ENCODE assay signal across 18 cellular contexts in the genomic region with DNA sequence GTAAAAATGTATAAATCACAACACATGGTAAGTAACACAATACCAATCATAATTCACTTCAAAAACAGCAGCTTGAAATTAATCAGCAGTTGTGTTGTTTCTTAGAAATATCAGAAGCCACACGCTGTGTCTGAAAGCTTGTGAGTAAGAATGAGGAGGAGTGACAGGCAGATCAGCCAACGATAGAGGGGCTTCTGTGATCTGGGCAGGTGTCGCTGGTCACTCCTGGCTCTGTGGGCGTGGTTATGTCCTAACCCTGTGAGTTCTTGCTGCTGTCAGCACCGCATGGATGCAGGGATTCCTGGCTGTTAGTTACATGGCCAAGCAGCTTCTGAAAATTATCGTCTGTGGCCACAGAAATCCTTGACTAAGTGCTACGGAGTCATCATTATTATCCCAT.
DNase-seq lines count a peak whose midpoint lies in the region; ATAC-seq and TF ChIP-seq lines count a peak whose summit lies in the region.
"Had no signal": no experiment of that assay in that cellular context is flagged by ENCODE, and none has a peak within 500 bp of the region (broad histone marks: within the 10 kb centered on the region; RNA-seq: fewer than 3 reads in every experiment).

No MANE protein-coding gene starts in this region.

- H3K9me3 Mint-ChIP-seq in stimulated activated naive CD8-positive, alpha-beta T cell treated with anti-CD3 and anti-CD28 coated beads, Interleukin-15, amount 100 ng/mL, for 72 hours: no peaks in the 10 kb centered on the region
- H3K9me3 Mint-ChIP-seq in brain: no peaks in the 10 kb centered on the region
- H3K9me3 Mint-ChIP-seq: IgD-negative memory B cell, naive B cell had no signal

- no peak for DNase-seq in stimulated activated naive CD8-positive, alpha-beta T cell treated with anti-CD3 and anti-CD28 coated beads, Interleukin-15, amount 100 ng/mL, for 72 hours
- DNase-seq in stimulated activated naive CD8-positive, alpha-beta T cell treated with anti-CD3 and anti-CD28 coated beads, Interleukin-15, Interleukin-2, amounts not matched to agents 100 U/mL and 50 U/mL, for 24 hours: no peak
- peak; percentile 77 for DNase-seq in NCI-H510A (lab: John Stamatoyannopoulos, UW)
- no peak for DNase-seq in pons (ENCODE audit: low spot score)
- DNase-seq in SHP77 (lab: John Stamatoyannopoulos, UW): no peak
- DNase-seq: amygdala; erythroblast; GDM1; heart left ventricle; left ventricle myocardium inferior; naive B cell; NCI-H1436; NK-92 treated with Interleukin-12 subunit alpha and Interleukin-12 subunit beta, amount 100 ng/mL, for 24 hours; retina; stimulated activated naive CD4-positive, alpha-beta T cell had no signal

- no peak overlapping the region for H3K4me3 Mint-ChIP-seq in stimulated activated naive CD8-positive, alpha-beta T cell treated with anti-CD3 and anti-CD28 coated beads, Interleukin-15, amount 100 ng/mL, for 72 hours
- H3K4me3 Mint-ChIP-seq in brain: no peak overlapping the region
- H3K4me3 Mint-ChIP-seq: IgD-negative memory B cell had no signal

- no peaks in the 10 kb centered on the region for H3K36me3 Mint-ChIP-seq in brain

- peak; percentile 49 for ATAC-seq in stimulated activated naive CD8-positive, alpha-beta T cell treated with anti-CD3 and anti-CD28 coated beads, Interleukin-15, amount 100 ng/mL, for 72 hours
- no peak for ATAC-seq in stimulated activated naive CD8-positive, alpha-beta T cell treated with anti-CD3 and anti-CD28 coated beads, Interleukin-15, Interleukin-2, amounts not matched to agents 100 U/mL and 50 U/mL, for 24 hours
- no peak for ATAC-seq in HG02970 (IDR thresholded peaks at IDR 0.05; ENCODE audit: low FRiP score, unreplicated experiment)
- ATAC-seq: heart left ventricle had no signal

- H3K27me3 Mint-ChIP-seq in stimulated activated naive CD8-positive, alpha-beta T cell treated with anti-CD3 and anti-CD28 coated beads, Interleukin-15, amount 100 ng/mL, for 72 hours: no peaks in the 10 kb centered on the region
- H3K27me3 Mint-ChIP-seq in brain: no peaks in the 10 kb centered on the region
- H3K27me3 Mint-ChIP-seq: IgD-negative memory B cell, naive B cell had no signal

- H3K27ac Mint-ChIP-seq in stimulated activated naive CD8-positive, alpha-beta T cell treated with anti-CD3 and anti-CD28 coated beads, Interleukin-15, amount 100 ng/mL, for 72 hours: no peak overlapping the region
- H3K27ac Mint-ChIP-seq in brain: peak overlapping the region; percentile 23 to 91 (median 34)
- H3K27ac Mint-ChIP-seq: naive B cell had no signal

- TF ChIP-seq CTCF in brain (conservative IDR thresholded peaks at IDR 0.05): no peak

- peaks cover 25% of the 10 kb centered on the region for H3K4me1 Mint-ChIP-seq in stimulated activated naive CD8-positive, alpha-beta T cell treated with anti-CD3 and anti-CD28 coated beads, Interleukin-15, amount 100 ng/mL, for 72 hours
- peaks cover 82% of the 10 kb centered on the region for H3K4me1 Mint-ChIP-seq in brain

Comparison
In these comparisons a context has a peak if more than half of its experiments do, and no peak if none do; other contexts are left out.
1. H3K27ac Mint-ChIP-seq: peak in brain (5 of 5); none in stimulated activated naive CD8-positive, alpha-beta T cell treated with anti-CD3 and anti-CD28 coated beads, Interleukin-15, amount 100 ng/mL, for 72 hours (0 of 2).